Comparison of ENCODE assay signal across 18 cellular contexts in the genomic region with DNA sequence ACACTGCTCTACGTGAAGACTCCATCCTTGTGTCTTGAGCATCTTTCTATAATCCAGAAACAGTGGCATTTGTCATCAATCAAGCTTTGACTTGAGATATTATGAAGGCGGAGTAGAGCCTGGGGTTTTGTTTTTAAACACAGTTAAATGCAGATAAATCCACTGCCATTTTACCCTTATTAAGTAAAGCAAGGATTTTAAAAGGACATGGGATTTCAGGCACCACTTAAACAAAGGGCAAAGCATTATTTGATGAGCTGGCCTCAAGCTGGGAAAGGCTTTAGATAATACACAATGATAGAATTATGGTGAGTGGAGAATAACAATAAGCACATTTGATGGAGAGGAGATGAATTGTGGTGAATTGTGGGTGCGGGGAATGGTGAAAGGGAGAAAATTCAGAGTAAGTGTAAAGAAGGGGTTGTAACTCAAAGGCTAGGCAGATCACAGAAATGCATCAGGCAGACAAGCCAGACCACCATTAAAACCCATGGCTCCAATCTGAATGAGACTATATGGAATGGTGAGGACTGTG.
DNase-seq lines count a peak whose midpoint lies in the region; FAIRE-seq and TF ChIP-seq lines count a peak whose summit lies in the region.
"Had no signal": no experiment of that assay in that cellular context is flagged by ENCODE, and none has a peak within 500 bp of the region (broad histone marks: within the 10 kb centered on the region; RNA-seq: fewer than 3 reads in every experiment).

No MANE protein-coding gene starts in this region.

- TF ChIP-seq CTCF in D721Med (IDR thresholded peaks at IDR 0.05; ENCODE audit: insufficient read depth, missing control alignments), result no peak

- FAIRE-seq in D721Med (lab: Jason Lieb, UNC), result peak; percentile 16
- FAIRE-seq: GM12878, HepG2 had no signal

- peak; percentile 29 for DNase-seq in NCI-H748 (lab: John Stamatoyannopoulos, UW; ENCODE audit: unreplicated experiment)
- DNase-seq in NCI-H748 treated with DMSO at 0.1 percent for 48 hours (lab: John Stamatoyannopoulos, UW), result no peak
- no peak for DNase-seq in D721Med (ENCODE audit: insufficient read length, low spot score)
- DNase-seq in foreskin melanocyte, result peak; percentile 58
- DNase-seq in superior temporal gyrus (ENCODE audit: extremely low spot score), result peak; percentile 28
- no peak for DNase-seq in AG20443 (ENCODE audit: low spot score)
- DNase-seq in activated naive CD4-positive, alpha-beta T cell (lab: John Stamatoyannopoulos, UW), result no peak
- no peak for DNase-seq in NCI-H524 treated with DMSO at 0.1 percent for 48 hours (lab: John Stamatoyannopoulos, UW)
- DNase-seq: BE2C; CD4-positive, alpha-beta T cell; DMS 273 treated with DMSO at 0.1 percent for 48 hours; DMS53; DND-41; EL; GOT3; H7 had no signal

Comparison
In these comparisons a context has a peak if more than half of its experiments do, and no peak if none do; other contexts are left out.
1. DNase-seq: peak in NCI-H748 (single experiment), foreskin melanocyte (single experiment) and superior temporal gyrus (single experiment); none in NCI-H748 treated with DMSO at 0.1 percent for 48 hours (single experiment), D721Med (single experiment), AG20443 (single experiment), activated naive CD4-positive, alpha-beta T cell (0 of 4) and NCI-H524 treated with DMSO at 0.1 percent for 48 hours (single experiment).